Comparison of ENCODE assay signal across 1 cellular context in genomic region chr1:246078126-246078887, GRCh38.
TF ChIP-seq lines count a peak whose summit lies in the region.

No MANE protein-coding gene starts in this region.

TF ChIP-seq in K562, 482 proteins besides CTCF, POLR2A, EP300 and RAD21 (continued from another document and continues in another):
- TF ChIP-seq ZBTB5 (IDR thresholded peaks at IDR 0.05) = no peak
- no peak for TF ChIP-seq SMAD1 (IDR thresholded peaks at IDR 0.05; ENCODE audit: low read depth, low read length, partially characterized antibody)
- TF ChIP-seq TCFL5 (CRISPR knock-in tag; conservative IDR thresholded peaks at IDR 0.05) = no peak
- no peak for TF ChIP-seq PURB (CRISPR knock-in tag; IDR thresholded peaks at IDR 0.05; ENCODE audit: low read depth)
- TF ChIP-seq ZNF217 (CRISPR knock-in tag; IDR thresholded peaks at IDR 0.05) = no peak
- no peak for TF ChIP-seq SIN3A (IDR thresholded peaks at IDR 0.05; ENCODE audit: borderline replicate concordance in 2 of 2, control insufficient read depth in 1 of 2, low read depth in 2 of 2, low read length in 2 of 2)
- TF ChIP-seq MEIS2 (IDR thresholded peaks at IDR 0.05; ENCODE audit: partially characterized antibody) = peak; percentile 82
- TF ChIP-seq SMARCC2 (IDR thresholded peaks at IDR 0.05; ENCODE audit: low read depth) = no peak
- TF ChIP-seq U2AF1 (optimal IDR thresholded peaks at IDR 0.05; ENCODE audit: low read depth, low read length) = no peak
- no peak for TF ChIP-seq SLC30A9 (CRISPR knock-in tag; IDR thresholded peaks at IDR 0.05)
- no peak for TF ChIP-seq ZNF75A (CRISPR knock-in tag; IDR thresholded peaks at IDR 0.05)
- TF ChIP-seq RFX7 (CRISPR knock-in tag; IDR thresholded peaks at IDR 0.05) = no peak
- TF ChIP-seq HNRNPK (IDR thresholded peaks at IDR 0.05; ENCODE audit: low read depth, low read length, poor library complexity, severe bottlenecking) = no peak
- no peak for TF ChIP-seq ATF7 (IDR thresholded peaks at IDR 0.05)
- TF ChIP-seq, protein P1, sequence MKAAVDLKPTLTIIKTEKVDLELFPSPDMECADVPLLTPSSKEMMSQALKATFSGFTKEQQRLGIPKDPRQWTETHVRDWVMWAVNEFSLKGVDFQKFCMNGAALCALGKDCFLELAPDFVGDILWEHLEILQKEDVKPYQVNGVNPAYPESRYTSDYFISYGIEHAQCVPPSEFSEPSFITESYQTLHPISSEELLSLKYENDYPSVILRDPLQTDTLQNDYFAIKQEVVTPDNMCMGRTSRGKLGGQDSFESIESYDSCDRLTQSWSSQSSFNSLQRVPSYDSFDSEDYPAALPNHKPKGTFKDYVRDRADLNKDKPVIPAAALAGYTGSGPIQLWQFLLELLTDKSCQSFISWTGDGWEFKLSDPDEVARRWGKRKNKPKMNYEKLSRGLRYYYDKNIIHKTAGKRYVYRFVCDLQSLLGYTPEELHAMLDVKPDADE (conservative IDR thresholded peaks at IDR 0.05; ENCODE audit: control insufficient read depth, low read depth, low read length) = no peak
- TF ChIP-seq IFI16 (CRISPR knock-in tag; IDR thresholded peaks at IDR 0.05) = no peak
- no peak for TF ChIP-seq ZNF431 (CRISPR knock-in tag; IDR thresholded peaks at IDR 0.05)
- no peak for TF ChIP-seq GTF2E2 (tag; IDR thresholded peaks at IDR 0.05)
- TF ChIP-seq, protein P2, sequence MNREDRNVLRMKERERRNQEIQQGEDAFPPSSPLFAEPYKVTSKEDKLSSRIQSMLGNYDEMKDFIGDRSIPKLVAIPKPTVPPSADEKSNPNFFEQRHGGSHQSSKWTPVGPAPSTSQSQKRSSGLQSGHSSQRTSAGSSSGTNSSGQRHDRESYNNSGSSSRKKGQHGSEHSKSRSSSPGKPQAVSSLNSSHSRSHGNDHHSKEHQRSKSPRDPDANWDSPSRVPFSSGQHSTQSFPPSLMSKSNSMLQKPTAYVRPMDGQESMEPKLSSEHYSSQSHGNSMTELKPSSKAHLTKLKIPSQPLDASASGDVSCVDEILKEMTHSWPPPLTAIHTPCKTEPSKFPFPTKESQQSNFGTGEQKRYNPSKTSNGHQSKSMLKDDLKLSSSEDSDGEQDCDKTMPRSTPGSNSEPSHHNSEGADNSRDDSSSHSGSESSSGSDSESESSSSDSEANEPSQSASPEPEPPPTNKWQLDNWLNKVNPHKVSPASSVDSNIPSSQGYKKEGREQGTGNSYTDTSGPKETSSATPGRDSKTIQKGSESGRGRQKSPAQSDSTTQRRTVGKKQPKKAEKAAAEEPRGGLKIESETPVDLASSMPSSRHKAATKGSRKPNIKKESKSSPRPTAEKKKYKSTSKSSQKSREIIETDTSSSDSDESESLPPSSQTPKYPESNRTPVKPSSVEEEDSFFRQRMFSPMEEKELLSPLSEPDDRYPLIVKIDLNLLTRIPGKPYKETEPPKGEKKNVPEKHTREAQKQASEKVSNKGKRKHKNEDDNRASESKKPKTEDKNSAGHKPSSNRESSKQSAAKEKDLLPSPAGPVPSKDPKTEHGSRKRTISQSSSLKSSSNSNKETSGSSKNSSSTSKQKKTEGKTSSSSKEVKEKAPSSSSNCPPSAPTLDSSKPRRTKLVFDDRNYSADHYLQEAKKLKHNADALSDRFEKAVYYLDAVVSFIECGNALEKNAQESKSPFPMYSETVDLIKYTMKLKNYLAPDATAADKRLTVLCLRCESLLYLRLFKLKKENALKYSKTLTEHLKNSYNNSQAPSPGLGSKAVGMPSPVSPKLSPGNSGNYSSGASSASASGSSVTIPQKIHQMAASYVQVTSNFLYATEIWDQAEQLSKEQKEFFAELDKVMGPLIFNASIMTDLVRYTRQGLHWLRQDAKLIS (CRISPR knock-in tag; IDR thresholded peaks at IDR 0.05) = no peak
- TF ChIP-seq BDP1 (IDR thresholded peaks at IDR 0.05; ENCODE audit: insufficient read depth, insufficient read length) = no peak
- no peak for TF ChIP-seq PHF20 (IDR thresholded peaks at IDR 0.05; ENCODE audit: partially characterized antibody)
- TF ChIP-seq SMC3 (conservative IDR thresholded peaks at IDR 0.05; ENCODE audit: insufficient read depth, low read depth, low read length) = no peak
- TF ChIP-seq CBFA2T2 (conservative IDR thresholded peaks at IDR 0.05) = no peak
- TF ChIP-seq ZNF384 (IDR thresholded peaks at IDR 0.05; ENCODE audit: low read depth, low read length) = no peak
- TF ChIP-seq ZBTB11 (CRISPR knock-in tag; IDR thresholded peaks at IDR 0.05) = peak in 1 of 3 experiments; percentile 33; a peak in 1 of 6 replicates
- TF ChIP-seq, protein P3, sequence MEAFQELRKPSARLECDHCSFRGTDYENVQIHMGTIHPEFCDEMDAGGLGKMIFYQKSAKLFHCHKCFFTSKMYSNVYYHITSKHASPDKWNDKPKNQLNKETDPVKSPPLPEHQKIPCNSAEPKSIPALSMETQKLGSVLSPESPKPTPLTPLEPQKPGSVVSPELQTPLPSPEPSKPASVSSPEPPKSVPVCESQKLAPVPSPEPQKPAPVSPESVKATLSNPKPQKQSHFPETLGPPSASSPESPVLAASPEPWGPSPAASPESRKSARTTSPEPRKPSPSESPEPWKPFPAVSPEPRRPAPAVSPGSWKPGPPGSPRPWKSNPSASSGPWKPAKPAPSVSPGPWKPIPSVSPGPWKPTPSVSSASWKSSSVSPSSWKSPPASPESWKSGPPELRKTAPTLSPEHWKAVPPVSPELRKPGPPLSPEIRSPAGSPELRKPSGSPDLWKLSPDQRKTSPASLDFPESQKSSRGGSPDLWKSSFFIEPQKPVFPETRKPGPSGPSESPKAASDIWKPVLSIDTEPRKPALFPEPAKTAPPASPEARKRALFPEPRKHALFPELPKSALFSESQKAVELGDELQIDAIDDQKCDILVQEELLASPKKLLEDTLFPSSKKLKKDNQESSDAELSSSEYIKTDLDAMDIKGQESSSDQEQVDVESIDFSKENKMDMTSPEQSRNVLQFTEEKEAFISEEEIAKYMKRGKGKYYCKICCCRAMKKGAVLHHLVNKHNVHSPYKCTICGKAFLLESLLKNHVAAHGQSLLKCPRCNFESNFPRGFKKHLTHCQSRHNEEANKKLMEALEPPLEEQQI (IDR thresholded peaks at IDR 0.05) = no peak
- TF ChIP-seq HMG20B (CRISPR knock-in tag; IDR thresholded peaks at IDR 0.05) = no peak
- no peak for TF ChIP-seq HOMEZ (CRISPR knock-in tag; IDR thresholded peaks at IDR 0.05)
- TF ChIP-seq MCM5 (IDR thresholded peaks at IDR 0.05; ENCODE audit: low read depth) = no peak
- TF ChIP-seq NCOR1 (IDR thresholded peaks at IDR 0.05) = no peak
- TF ChIP-seq, protein P4, sequence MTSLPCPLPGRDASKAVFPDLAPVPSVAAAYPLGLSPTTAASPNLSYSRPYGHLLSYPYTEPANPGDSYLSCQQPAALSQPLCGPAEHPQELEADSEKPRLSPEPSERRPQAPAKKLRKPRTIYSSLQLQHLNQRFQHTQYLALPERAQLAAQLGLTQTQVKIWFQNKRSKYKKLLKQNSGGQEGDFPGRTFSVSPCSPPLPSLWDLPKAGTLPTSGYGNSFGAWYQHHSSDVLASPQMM (CRISPR knock-in tag; IDR thresholded peaks at IDR 0.05) = no peak
- TF ChIP-seq L3MBTL2 (IDR thresholded peaks at IDR 0.05) = peak; percentile 60
- TF ChIP-seq, protein P5, sequence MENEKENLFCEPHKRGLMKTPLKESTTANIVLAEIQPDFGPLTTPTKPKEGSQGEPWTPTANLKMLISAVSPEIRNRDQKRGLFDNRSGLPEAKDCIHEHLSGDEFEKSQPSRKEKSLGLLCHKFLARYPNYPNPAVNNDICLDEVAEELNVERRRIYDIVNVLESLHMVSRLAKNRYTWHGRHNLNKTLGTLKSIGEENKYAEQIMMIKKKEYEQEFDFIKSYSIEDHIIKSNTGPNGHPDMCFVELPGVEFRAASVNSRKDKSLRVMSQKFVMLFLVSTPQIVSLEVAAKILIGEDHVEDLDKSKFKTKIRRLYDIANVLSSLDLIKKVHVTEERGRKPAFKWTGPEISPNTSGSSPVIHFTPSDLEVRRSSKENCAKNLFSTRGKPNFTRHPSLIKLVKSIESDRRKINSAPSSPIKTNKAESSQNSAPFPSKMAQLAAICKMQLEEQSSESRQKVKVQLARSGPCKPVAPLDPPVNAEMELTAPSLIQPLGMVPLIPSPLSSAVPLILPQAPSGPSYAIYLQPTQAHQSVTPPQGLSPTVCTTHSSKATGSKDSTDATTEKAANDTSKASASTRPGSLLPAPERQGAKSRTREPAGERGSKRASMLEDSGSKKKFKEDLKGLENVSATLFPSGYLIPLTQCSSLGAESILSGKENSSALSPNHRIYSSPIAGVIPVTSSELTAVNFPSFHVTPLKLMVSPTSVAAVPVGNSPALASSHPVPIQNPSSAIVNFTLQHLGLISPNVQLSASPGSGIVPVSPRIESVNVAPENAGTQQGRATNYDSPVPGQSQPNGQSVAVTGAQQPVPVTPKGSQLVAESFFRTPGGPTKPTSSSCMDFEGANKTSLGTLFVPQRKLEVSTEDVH (IDR thresholded peaks at IDR 0.05; ENCODE audit: low read depth, partially characterized antibody) = no peak
- TF ChIP-seq RHOXF2B (CRISPR knock-in tag; conservative IDR thresholded peaks at IDR 0.05) = no peak
- TF ChIP-seq, protein P6, sequence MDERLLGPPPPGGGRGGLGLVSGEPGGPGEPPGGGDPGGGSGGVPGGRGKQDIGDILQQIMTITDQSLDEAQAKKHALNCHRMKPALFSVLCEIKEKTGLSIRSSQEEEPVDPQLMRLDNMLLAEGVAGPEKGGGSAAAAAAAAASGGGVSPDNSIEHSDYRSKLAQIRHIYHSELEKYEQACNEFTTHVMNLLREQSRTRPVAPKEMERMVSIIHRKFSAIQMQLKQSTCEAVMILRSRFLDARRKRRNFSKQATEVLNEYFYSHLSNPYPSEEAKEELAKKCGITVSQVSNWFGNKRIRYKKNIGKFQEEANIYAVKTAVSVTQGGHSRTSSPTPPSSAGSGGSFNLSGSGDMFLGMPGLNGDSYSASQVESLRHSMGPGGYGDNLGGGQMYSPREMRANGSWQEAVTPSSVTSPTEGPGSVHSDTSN (CRISPR knock-in tag; IDR thresholded peaks at IDR 0.05; ENCODE audit: low read depth) = no peak
- TF ChIP-seq, protein P6 (tag; conservative IDR thresholded peaks at IDR 0.05; ENCODE audit: low read depth) = peak; percentile 60; the same call in 1 of the 2 replicates
- TF ChIP-seq ZBTB7A (IDR thresholded peaks at IDR 0.05; ENCODE audit: borderline replicate concordance, control insufficient read depth, low read depth, low read length) = no peak
- no peak for TF ChIP-seq SMAD2 (IDR thresholded peaks at IDR 0.05; ENCODE audit: low read depth, low read length)
